9 cellular contexts compared by ENCODE assay signal in the genomic region with DNA sequence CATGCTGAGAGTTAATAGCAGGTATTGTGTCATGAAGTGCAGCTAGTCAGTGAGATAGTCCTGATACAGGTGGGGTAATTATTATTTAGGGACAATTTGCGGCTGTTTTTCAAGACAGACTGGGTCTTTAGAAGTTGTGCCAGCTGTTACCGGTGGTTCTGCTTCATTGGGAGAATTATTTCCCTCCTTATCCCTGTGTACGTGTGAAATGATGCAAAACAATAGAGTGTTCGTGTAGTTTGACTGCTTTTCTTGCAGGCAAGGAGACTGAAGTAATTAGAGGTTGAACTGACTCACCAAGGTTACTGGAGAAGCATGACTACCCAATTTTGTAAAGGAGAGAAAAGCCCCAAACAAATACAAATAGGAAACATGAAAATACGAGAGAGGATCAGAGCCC.
A peak's percentile ranks its signal among the peaks of the same experiment; 100 is the strongest.
DNase-seq lines count a peak whose midpoint lies in the region; ATAC-seq, FAIRE-seq and TF ChIP-seq lines count a peak whose summit lies in the region.
"Had no signal": no experiment of that assay in that cellular context is flagged by ENCODE, and none has a peak within 500 bp of the region (broad histone marks: within the 10 kb centered on the region; RNA-seq: fewer than 3 reads in every experiment).

No MANE protein-coding gene starts in this region.

- H3K27me3 Mint-ChIP-seq in glutamatergic neuron (ENCODE audit: unreplicated experiment), result peaks cover 6% of the 10 kb centered on the region

- peak overlapping the region; percentile 100 for H3K4me3 Mint-ChIP-seq in glutamatergic neuron (ENCODE audit: unreplicated experiment)

- H3K4me1 ChIP-seq in SK-N-SH (ENCODE audit: control insufficient read depth in 1 of 2, insufficient read depth in 2 of 2, low read depth in 1 of 2, low read length in 1 of 2) (peaks cover 10 to 24% of the 10 kb centered on the region in 2 experiments), stomach smooth muscle (ENCODE audit: control insufficient read depth, insufficient read depth, low read length) (peaks cover 4% of the 10 kb centered on the region)

- FAIRE-seq in TTC549 (lab: Jason Lieb, UNC), result peak; percentile 74

- H3K4me1 Mint-ChIP-seq in glutamatergic neuron (ENCODE audit: low read depth, unreplicated experiment), result peaks cover 9% of the 10 kb centered on the region

- DNase-seq in SK-N-SH (no peak), glutamatergic neuron (no peak), H7 (no peak)
- DNase-seq: posterior cingulate gyrus had no signal

- H3F3A ChIP-seq in SK-N-SH (replicated peaks; ENCODE audit: insufficient read depth), result peaks cover 24% of the 10 kb centered on the region

- CTCF ChIA-PET in SK-N-SH (lab: Yijun Ruan, JAX), result interaction anchor here (0.7 to 3.2 kb wide), 3 partner anchors 61 to 404 kb away, joined by 3 to 19 read pairs (median 5); partner anchors contain the start of gene ARRDC3

- H3K27ac ChIP-seq in SK-N-SH (ENCODE audit: low read depth in 2 of 2, low read length in 1 of 2), result peak overlapping the region; percentile 94 to 98
- peak overlapping the region; percentile 93 for H3K27ac ChIP-seq in stomach smooth muscle (ENCODE audit: low read length)

- H3K36me3 ChIP-seq in SK-N-SH (replicated peaks in 1 of 2; ENCODE audit: control insufficient read depth in 1 of 2, insufficient read depth in 2 of 2, low read length in 1 of 2), result no peaks in the 10 kb centered on the region
- H3K36me3 ChIP-seq in stomach smooth muscle (ENCODE audit: control insufficient read depth in 2 of 2, insufficient read depth in 2 of 2, low read length in 2 of 2), result no peaks in the 10 kb centered on the region
- no peaks in the 10 kb centered on the region for H3K36me3 ChIP-seq in H7 (replicated peaks; ENCODE audit: control insufficient read depth, insufficient read depth, low read length)

- peaks cover 8% of the 10 kb centered on the region for H3K36me3 Mint-ChIP-seq in glutamatergic neuron (ENCODE audit: unreplicated experiment)

- peak overlapping the region; percentile 86 for H3K9ac ChIP-seq in SK-N-SH
- H3K9ac ChIP-seq in stomach smooth muscle (ENCODE audit: low read length in 2 of 2), result peak overlapping the region in 1 of 2 donors; percentile 93

- no peaks in the 10 kb centered on the region for H3K9me3 ChIP-seq in SK-N-SH
- H3K9me3 ChIP-seq in stomach smooth muscle (ENCODE audit: control insufficient read depth in 2 of 2, low read length in 2 of 2), result no peaks in the 10 kb centered on the region

- H3K9me3 Mint-ChIP-seq in glutamatergic neuron (ENCODE audit: unreplicated experiment), result peaks cover 15% of the 10 kb centered on the region

- peak overlapping the region; percentile 78 for H3K4me2 ChIP-seq in SK-N-SH

- no peak for TF ChIP-seq RAD21 in SK-N-SH (IDR thresholded peaks at IDR 0.05; ENCODE audit: low read length)

- H4K20me1 ChIP-seq in SK-N-SH (ENCODE audit: insufficient read depth), result no peaks in the 10 kb centered on the region

- no peaks in the 10 kb centered on the region for H3K79me2 ChIP-seq in SK-N-SH (ENCODE audit: insufficient read depth)

- TF ChIP-seq EP300 in SK-N-SH (IDR thresholded peaks at IDR 0.05; ENCODE audit: borderline replicate concordance in 1 of 2, low read depth in 1 of 2, low read length in 1 of 2), result no peak

- ATAC-seq in SK-N-SH treated with all-trans-retinoic acid at 6 μM for 48 hours (no peak), GM21381 (IDR thresholded peaks at IDR 0.05; ENCODE audit: unreplicated experiment) (no peak), HG02870 (IDR thresholded peaks at IDR 0.05; ENCODE audit: unreplicated experiment) (no peak)

- no peak for TF ChIP-seq CTCF in SK-N-SH (IDR thresholded peaks at IDR 0.05)
- TF ChIP-seq CTCF in glutamatergic neuron (IDR thresholded peaks at IDR 0.05; ENCODE audit: partially characterized antibody, unreplicated experiment), result no peak

- H2AFZ ChIP-seq in SK-N-SH (ENCODE audit: low read depth), result peak overlapping the region; percentile 56; the same call in 1 of the 2 replicates

- no peaks in the 10 kb centered on the region for H3K9me2 ChIP-seq in SK-N-SH

- no peak overlapping the region for H3K27ac Mint-ChIP-seq in glutamatergic neuron (ENCODE audit: unreplicated experiment)

- H3K27me3 ChIP-seq in SK-N-SH (ENCODE audit: insufficient read depth) (no peaks in the 10 kb centered on the region), stomach smooth muscle (ENCODE audit: control insufficient read depth in 1 of 2, insufficient read depth in 2 of 2, low read length in 2 of 2) (no peaks in the 10 kb centered on the region), H7 (ENCODE audit: control insufficient read depth, insufficient read depth, low read length) (peaks cover 2% of the 10 kb centered on the region; the same call in 1 of the 2 replicates)

- POLR2A ChIA-PET in SK-N-SH (lab: Yijun Ruan, JAX), result interaction anchor here (0.9 to 2.6 kb wide), 4 partner anchors 72 to 103 kb away, joined by 3 to 19 read pairs (median 18); partner anchors contain the start of gene ARRDC3

- WGBS in SK-N-SH (ENCODE audit: low lambda C conversion rate), result 67% methylated on average over 5 of the region's 5 CpGs

- H3K4me3 ChIP-seq in SK-N-SH (ENCODE audit: low read depth in 2 of 2, low read length in 1 of 2) (no peak overlapping the region), stomach smooth muscle (ENCODE audit: low read length in 2 of 2) (no peak overlapping the region), H7 (ENCODE audit: insufficient read depth, low read depth, low read length) (no peak overlapping the region)

TF ChIP-seq in SK-N-SH, 30 proteins besides CTCF, POLR2A, EP300 and RAD21 (continues in another document):
- TF ChIP-seq GABPA (IDR thresholded peaks at IDR 0.05; ENCODE audit: low read depth) (no peak), RCOR1 (IDR thresholded peaks at IDR 0.05; ENCODE audit: low read length) (no peak), FOXJ3 (CRISPR knock-in tag; IDR thresholded peaks at IDR 0.05) (no peak), TEAD4 (IDR thresholded peaks at IDR 0.05; ENCODE audit: borderline replicate concordance, insufficient read depth) (no peak), PBX3 (IDR thresholded peaks at IDR 0.05) (no peak), GATA2 (CRISPR knock-in tag; IDR thresholded peaks at IDR 0.05) (no peak), MEF2A (IDR thresholded peaks at IDR 0.05; ENCODE audit: borderline replicate concordance, low read depth) (no peak)
- TF ChIP-seq, protein P1, sequence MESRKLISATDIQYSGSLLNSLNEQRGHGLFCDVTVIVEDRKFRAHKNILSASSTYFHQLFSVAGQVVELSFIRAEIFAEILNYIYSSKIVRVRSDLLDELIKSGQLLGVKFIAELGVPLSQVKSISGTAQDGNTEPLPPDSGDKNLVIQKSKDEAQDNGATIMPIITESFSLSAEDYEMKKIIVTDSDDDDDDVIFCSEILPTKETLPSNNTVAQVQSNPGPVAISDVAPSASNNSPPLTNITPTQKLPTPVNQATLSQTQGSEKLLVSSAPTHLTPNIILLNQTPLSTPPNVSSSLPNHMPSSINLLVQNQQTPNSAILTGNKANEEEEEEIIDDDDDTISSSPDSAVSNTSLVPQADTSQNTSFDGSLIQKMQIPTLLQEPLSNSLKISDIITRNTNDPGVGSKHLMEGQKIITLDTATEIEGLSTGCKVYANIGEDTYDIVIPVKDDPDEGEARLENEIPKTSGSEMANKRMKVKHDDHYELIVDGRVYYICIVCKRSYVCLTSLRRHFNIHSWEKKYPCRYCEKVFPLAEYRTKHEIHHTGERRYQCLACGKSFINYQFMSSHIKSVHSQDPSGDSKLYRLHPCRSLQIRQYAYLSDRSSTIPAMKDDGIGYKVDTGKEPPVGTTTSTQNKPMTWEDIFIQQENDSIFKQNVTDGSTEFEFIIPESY (IDR thresholded peaks at IDR 0.05; ENCODE audit: borderline replicate concordance, low read depth), result no peak

TF ChIP-seq in SK-N-SH treated with all-trans-retinoic acid at 6 μM for 48 hours, 23 proteins besides CTCF, POLR2A, EP300 and RAD21 (continues in another document):
- no peak for TF ChIP-seq ZFP30 (CRISPR knock-in tag; IDR thresholded peaks at IDR 0.05)
- no peak for TF ChIP-seq CSRNP3 (CRISPR knock-in tag; IDR thresholded peaks at IDR 0.05)
- no peak for TF ChIP-seq CSDC2 (CRISPR knock-in tag; IDR thresholded peaks at IDR 0.05)
- no peak for TF ChIP-seq BACH2 (CRISPR knock-in tag; IDR thresholded peaks at IDR 0.05; ENCODE audit: borderline replicate concordance)
- TF ChIP-seq SNAI2 (CRISPR knock-in tag; IDR thresholded peaks at IDR 0.05), result no peak
- TF ChIP-seq, protein P2, sequence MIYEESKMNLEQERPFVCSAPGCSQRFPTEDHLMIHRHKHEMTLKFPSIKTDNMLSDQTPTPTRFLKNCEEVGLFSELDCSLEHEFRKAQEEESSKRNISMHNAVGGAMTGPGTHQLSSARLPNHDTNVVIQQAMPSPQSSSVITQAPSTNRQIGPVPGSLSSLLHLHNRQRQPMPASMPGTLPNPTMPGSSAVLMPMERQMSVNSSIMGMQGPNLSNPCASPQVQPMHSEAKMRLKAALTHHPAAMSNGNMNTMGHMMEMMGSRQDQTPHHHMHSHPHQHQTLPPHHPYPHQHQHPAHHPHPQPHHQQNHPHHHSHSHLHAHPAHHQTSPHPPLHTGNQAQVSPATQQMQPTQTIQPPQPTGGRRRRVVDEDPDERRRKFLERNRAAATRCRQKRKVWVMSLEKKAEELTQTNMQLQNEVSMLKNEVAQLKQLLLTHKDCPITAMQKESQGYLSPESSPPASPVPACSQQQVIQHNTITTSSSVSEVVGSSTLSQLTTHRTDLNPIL (CRISPR knock-in tag; IDR thresholded peaks at IDR 0.05; ENCODE audit: low read depth), result no peak
